ENCODE assay signal across 8 cellular contexts in genomic region chr21:15730484-15731242, GRCh38. TPM values are rescaled to one million over a fixed set of nuclear protein-coding genes. Genes with fewer than 3 reads are reported as not detected.
DNase-seq lines count a peak whose midpoint lies in the region; ATAC-seq, FAIRE-seq and TF ChIP-seq lines count a peak whose summit lies in the region.

No MANE protein-coding gene starts in this region.

- H4K20me1 ChIP-seq in Loucy (ENCODE audit: insufficient read depth, low read length, poor library complexity, severe bottlenecking) = peaks cover 43% of the 10 kb centered on the region
- H4K20me1 ChIP-seq in astrocyte (ENCODE audit: insufficient read depth, low read length) = peaks cover 17% of the 10 kb centered on the region

- H3F3A ChIP-seq in Loucy (ENCODE audit: low read depth) = 0 out of 2 replicates have a peak, but pooled peaks cover 4% of the 10 kb centered on the region

- H3K4me2 ChIP-seq in Loucy (ENCODE audit: low read depth, low read length, poor library complexity, severe bottlenecking) (peak overlapping the region; percentile 95), astrocyte (ENCODE audit: low read length) (peak overlapping the region; percentile 95)

- H3K9me2 ChIP-seq in Loucy (replicated peaks; ENCODE audit: low read depth, low read length) = no peaks in the 10 kb centered on the region

- FAIRE-seq in astrocyte (lab: Jason Lieb, UNC) = no peak

- H3K9ac ChIP-seq in Loucy (ENCODE audit: low read depth, low read length, poor library complexity, severe bottlenecking) (peak overlapping the region; percentile 77), astrocyte (ENCODE audit: low read length) (peak overlapping the region; percentile 89)

- H3K4me3 ChIP-seq in Loucy (ENCODE audit: low read length, poor library complexity, severe bottlenecking) (peak overlapping the region; percentile 92), astrocyte (ENCODE audit: insufficient read depth, low read depth, low read length) (peak overlapping the region; percentile 85), kidney epithelial cell (ENCODE audit: low read depth, low read length) (peak overlapping the region; percentile 90)

- H3K4me1 ChIP-seq in Loucy (ENCODE audit: insufficient read depth, low read length, poor library complexity, severe bottlenecking) = peaks cover 40% of the 10 kb centered on the region
- H3K4me1 ChIP-seq in astrocyte (ENCODE audit: insufficient read depth, low read length) = peaks cover 10% of the 10 kb centered on the region

- H3K36me3 Mint-ChIP-seq in astrocyte (ENCODE audit: low read depth, unreplicated experiment) = peaks cover 2% of the 10 kb centered on the region
- H3K36me3 Mint-ChIP-seq in stimulated activated naive B cell treated with anti-CD40 and anti-IgM and Interleukin-4, amounts not matched to agents 10 μg/mL and 1 μg/mL and 100 μg/mL, for 72 hours = peaks cover 0 to 2% of the 10 kb centered on the region in 2 donors

- H3K4me1 Mint-ChIP-seq in astrocyte (ENCODE audit: low read depth, unreplicated experiment) = peaks cover 11% of the 10 kb centered on the region
- H3K4me1 Mint-ChIP-seq in stimulated activated naive B cell treated with anti-CD40 and anti-IgM and Interleukin-4, amounts not matched to agents 10 μg/mL and 1 μg/mL and 100 μg/mL, for 72 hours = peaks cover 12 to 15% of the 10 kb centered on the region in 2 donors

- ATAC-seq in stimulated activated naive B cell treated with anti-CD40 and anti-IgM and Interleukin-4, amounts not matched to agents 10 μg/mL and 1 μg/mL and 100 μg/mL, for 72 hours (replicated peaks) = peak in 1 of 2 donors; percentile 19

- peak overlapping the region; percentile 64 for H3K27ac ChIP-seq in astrocyte (ENCODE audit: low read depth, low read length)

- peak overlapping the region; percentile 77 for H3K27ac Mint-ChIP-seq in astrocyte (ENCODE audit: unreplicated experiment)
- H3K27ac Mint-ChIP-seq in stimulated activated naive B cell treated with anti-CD40 and anti-IgM and Interleukin-4, amounts not matched to agents 10 μg/mL and 1 μg/mL and 100 μg/mL, for 72 hours = peak overlapping the region; percentile 96

- H3K4me3 Mint-ChIP-seq in astrocyte (ENCODE audit: unreplicated experiment) = peak overlapping the region; percentile 96
- H3K4me3 Mint-ChIP-seq in stimulated activated naive B cell treated with anti-CD40 and anti-IgM and Interleukin-4, amounts not matched to agents 10 μg/mL and 1 μg/mL and 100 μg/mL, for 72 hours = peak overlapping the region; percentile 89 to 95

- DNase-seq in NCI-H2029 (lab: John Stamatoyannopoulos, UW) (peak; percentile 42), NCI-H2029 treated with DMSO at 0.1 percent for 48 hours (lab: John Stamatoyannopoulos, UW) (no peak), astrocyte (ENCODE audit: low read depth) (no peak), kidney epithelial cell (ENCODE audit: low read depth) (no peak), DMS 273 treated with DMSO at 0.1 percent for 48 hours (lab: John Stamatoyannopoulos, UW) (no peak), KG1 (lab: John Stamatoyannopoulos, UW) (no peak)
- no peak for DNase-seq in stimulated activated naive B cell treated with anti-CD40 and anti-IgM and Interleukin-4, amounts not matched to agents 10 μg/mL and 1 μg/mL and 100 μg/mL, for 72 hours

- H3K27me3 ChIP-seq in Loucy (ENCODE audit: insufficient read depth, low read length, poor library complexity, severe bottlenecking) = no peaks in the 10 kb centered on the region
- H3K27me3 ChIP-seq in astrocyte (ENCODE audit: insufficient read depth, low read length) = no peaks in the 10 kb centered on the region
- no peaks in the 10 kb centered on the region for H3K27me3 ChIP-seq in kidney epithelial cell (ENCODE audit: control insufficient read depth, insufficient read depth, low read length)

- H3K79me2 ChIP-seq in Loucy (ENCODE audit: insufficient read depth, low read length) (peaks cover 48% of the 10 kb centered on the region), astrocyte (ENCODE audit: insufficient read depth, low read length) (peaks cover 52% of the 10 kb centered on the region)

- H2AFZ ChIP-seq in Loucy (ENCODE audit: low read length) = peak overlapping the region; percentile 77
- peak overlapping the region; percentile 72 for H2AFZ ChIP-seq in astrocyte (ENCODE audit: low read depth, low read length)

- TF ChIP-seq CTCF in Loucy (conservative IDR thresholded peaks at IDR 0.05; ENCODE audit: low read length) (no peak), astrocyte (IDR thresholded peaks at IDR 0.05; ENCODE audit: insufficient read depth, low read depth, low read length) (no peak), kidney epithelial cell (IDR thresholded peaks at IDR 0.05; ENCODE audit: insufficient read depth, low read length, poor library complexity, severe bottlenecking) (no peak)

- no peaks in the 10 kb centered on the region for H3K27me3 Mint-ChIP-seq in astrocyte (ENCODE audit: low read depth, unreplicated experiment)
- H3K27me3 Mint-ChIP-seq in stimulated activated naive B cell treated with anti-CD40 and anti-IgM and Interleukin-4, amounts not matched to agents 10 μg/mL and 1 μg/mL and 100 μg/mL, for 72 hours = no peaks in the 10 kb centered on the region

- H3K9me3 ChIP-seq in Loucy (ENCODE audit: insufficient read depth, low read depth, low read length) (no peaks in the 10 kb centered on the region), astrocyte (ENCODE audit: insufficient read depth, low read depth, low read length) (no peaks in the 10 kb centered on the region)

- H3K9me3 Mint-ChIP-seq in astrocyte (ENCODE audit: unreplicated experiment) = no peaks in the 10 kb centered on the region
- H3K9me3 Mint-ChIP-seq in stimulated activated naive B cell treated with anti-CD40 and anti-IgM and Interleukin-4, amounts not matched to agents 10 μg/mL and 1 μg/mL and 100 μg/mL, for 72 hours = no peaks in the 10 kb centered on the region

- H3K36me3 ChIP-seq in Loucy (ENCODE audit: insufficient read depth, low read length) (no peaks in the 10 kb centered on the region), astrocyte (ENCODE audit: insufficient read depth, low read length) (no peaks in the 10 kb centered on the region), kidney epithelial cell (ENCODE audit: control insufficient read depth, insufficient read depth, low read length) (no peaks in the 10 kb centered on the region)

RNA-seq across cellular contexts. Expression of gene USP25, which starts 0.9 kb away (rescaled TPM):
- 49.0 and 49.5 TPM in 2 replicates for total RNA-seq in astrocyte
- total RNA-seq in kidney epithelial cell = 32.0 and 36.6 TPM in 2 replicates
